Comparison of ENCODE assay signal across 8 cellular contexts in genomic region chr1:111204211-111204883, GRCh38. TPM values are rescaled to one million over a fixed set of nuclear protein-coding genes. Genes with fewer than 3 reads are reported as not detected.
DNase-seq lines count a peak whose midpoint lies in the region; ATAC-seq, FAIRE-seq and TF ChIP-seq lines count a peak whose summit lies in the region.

No MANE protein-coding gene starts in this region.

- no peak overlapping the region for H3K18ac ChIP-seq in H1 (ENCODE audit: extremely low read depth, low read length)

- no peak overlapping the region for H4K5ac ChIP-seq in H1 (ENCODE audit: insufficient read length, low read depth, low read length)

- H4K20me1 ChIP-seq in DND-41 (ENCODE audit: insufficient read depth, low read length), result no peaks in the 10 kb centered on the region
- no peaks in the 10 kb centered on the region for H4K20me1 ChIP-seq in H1 (replicated peaks in 1 of 2; ENCODE audit: control insufficient read depth in 1 of 2, insufficient read depth in 2 of 2, low read length in 2 of 2)

- FAIRE-seq in H1 (lab: Jason Lieb, UNC), result no peak

- H3K27me3 ChIP-seq in DND-41 (ENCODE audit: insufficient read depth, low read length, poor library complexity) (no peaks in the 10 kb centered on the region), H1 (replicated peaks in 1 of 4; ENCODE audit: control insufficient read depth in 3 of 4, extremely low read depth in 1 of 4, insufficient read depth in 3 of 4, low read length in 3 of 4) (peaks cover 16 to 33% (median 27%) of the 10 kb centered on the region in 4 experiments), upper lobe of left lung (no peaks in the 10 kb centered on the region)

- H2BK5ac ChIP-seq in H1 (ENCODE audit: low read depth, low read length), result no peak overlapping the region

- no peak overlapping the region for H4K91ac ChIP-seq in H1 (replicated peaks; ENCODE audit: insufficient read length, low read length)

- H2BK20ac ChIP-seq in H1 (ENCODE audit: low read length), result no peak overlapping the region

- H3K4me1 ChIP-seq in DND-41 (ENCODE audit: insufficient read depth, low read length) (peaks cover 97% of the 10 kb centered on the region), H1 (replicated peaks in 1 of 4; ENCODE audit: control insufficient read depth in 3 of 4, insufficient read depth in 4 of 4, low read length in 3 of 4) (peaks cover 0 to 2% (median 1%) of the 10 kb centered on the region in 4 experiments; a peak in 2 of 7 replicates), upper lobe of left lung (peaks cover 40 to 60% (median 49%) of the 10 kb centered on the region in 4 donors)

- H3K36me3 Mint-ChIP-seq in IgD-negative memory B cell (peaks cover 2% of the 10 kb centered on the region), nephron progenitor cell (ENCODE audit: low read depth) (no peaks in the 10 kb centered on the region)
- peaks cover 6% of the 10 kb centered on the region for H3K36me3 Mint-ChIP-seq in activated CD4-positive, alpha-beta T cell treated with anti-CD3 and anti-CD28 coated beads, Interleukin-2, amount 10 ng/mL, durations not matched to agents 24 days and 14 days (ENCODE audit: low read depth)

- TF ChIP-seq CTCF in DND-41 (IDR thresholded peaks at IDR 0.05; ENCODE audit: borderline replicate concordance, extremely low read depth, low read length, poor library complexity, severe bottlenecking) (no peak), H1 (IDR thresholded peaks at IDR 0.05; ENCODE audit: control extremely low read depth in 1 of 3, insufficient read depth in 1 of 3, low read depth in 1 of 3, low read length in 3 of 3) (no peak), nephron progenitor cell (IDR thresholded peaks at IDR 0.05) (no peak), upper lobe of left lung (IDR thresholded peaks at IDR 0.05) (no peak)

- peaks cover 10% of the 10 kb centered on the region; the same call in 1 of the 2 replicates for H3K36me3 ChIP-seq in DND-41 (ENCODE audit: insufficient read depth, low read length)
- H3K36me3 ChIP-seq in H1 (ENCODE audit: control insufficient read depth in 2 of 4, insufficient read depth in 4 of 4, low read length in 3 of 4), result no peaks in the 10 kb centered on the region
- H3K36me3 ChIP-seq in upper lobe of left lung, result no peaks in the 10 kb centered on the region

- peak overlapping the region; percentile 90 to 97 (median 95) for H3K27ac Mint-ChIP-seq in IgD-negative memory B cell
- H3K27ac Mint-ChIP-seq in activated CD4-positive, alpha-beta T cell treated with anti-CD3 and anti-CD28 coated beads, Interleukin-2, amount 10 ng/mL, durations not matched to agents 24 days and 14 days, result peak overlapping the region; percentile 91
- no peak overlapping the region for H3K27ac Mint-ChIP-seq in nephron progenitor cell

- peak overlapping the region; percentile 34; the same call in 1 of the 2 replicates for H3K4me2 ChIP-seq in DND-41 (ENCODE audit: insufficient read depth, low read length)
- H3K4me2 ChIP-seq in H1 (ENCODE audit: insufficient read depth in 1 of 2, low read depth in 2 of 2, low read length in 2 of 2), result peak overlapping the region; percentile 56 to 67

- H3K27me3 Mint-ChIP-seq in IgD-negative memory B cell (peaks cover 1% of the 10 kb centered on the region), nephron progenitor cell (ENCODE audit: low read depth, poor library complexity) (peaks cover 67% of the 10 kb centered on the region)
- H3K27me3 Mint-ChIP-seq in activated CD4-positive, alpha-beta T cell treated with anti-CD3 and anti-CD28 coated beads, Interleukin-2, amount 10 ng/mL, durations not matched to agents 24 days and 14 days, result no peaks in the 10 kb centered on the region

- CTCF ChIA-PET in H1 (lab: Charles Lee; ENCODE audit: partially characterized antibody), result no interaction called here

- intact Hi-C loops in activated CD4-positive, alpha-beta T cell treated with anti-CD3 and anti-CD28 coated beads, Interleukin-2, amount 10 ng/mL, durations not matched to agents 24 days and 14 days (cut with micrococcal nuclease), result loop anchor here (1.0 to 5.0 kb wide), 5 partner anchors 12 to 553 kb away; partner anchors contain the start of genes DDX20, KCNA3 and LRIF1

- no peak overlapping the region for H2AK5ac ChIP-seq in H1 (ENCODE audit: low read depth, low read length)

- H3K23ac ChIP-seq in H1 (ENCODE audit: insufficient read length), result no peak overlapping the region

- H3K14ac ChIP-seq in H1 (ENCODE audit: insufficient read length), result no peak overlapping the region

- peak overlapping the region; percentile 57 for H4K8ac ChIP-seq in H1 (ENCODE audit: extremely low read depth, insufficient read depth, low read length)

- DNase-seq in DND-41 (peak; percentile 20), H1 (ENCODE audit: low read depth in 1 of 2, low spot score in 2 of 2) (no peak), nephron progenitor cell (peak; percentile 23), upper lobe of left lung (peak; percentile 79 to 96), hypothalamus (lab: John Stamatoyannopoulos, UW) (no peak)
- DNase-seq in activated CD4-positive, alpha-beta T cell treated with anti-CD3 and anti-CD28 coated beads, Interleukin-2, amount 10 ng/mL, durations not matched to agents 24 days and 14 days, result peak; percentile 91

- no peaks in the 10 kb centered on the region; the same call in 1 of the 2 replicates for H3K23me2 ChIP-seq in H1 (ENCODE audit: low read depth, low read length)

- H3K27ac ChIP-seq in DND-41 (ENCODE audit: low read length), result peak overlapping the region; percentile 83
- H3K27ac ChIP-seq in H1 (ENCODE audit: low read depth, low read length), result no peak overlapping the region
- peak overlapping the region; percentile 91 to 95 (median 93) for H3K27ac ChIP-seq in upper lobe of left lung

- no peak overlapping the region for H3K4ac ChIP-seq in H1 (replicated peaks; ENCODE audit: insufficient read length, low read depth, low read length)

- no peaks in the 10 kb centered on the region for H3K79me1 ChIP-seq in H1 (ENCODE audit: low read depth, low read length)

- no peak overlapping the region for H3K56ac ChIP-seq in H1 (replicated peaks; ENCODE audit: insufficient read length, low read depth, low read length)

- POLR2A ChIA-PET in H1 (lab: Charles Lee; ENCODE audit: partially characterized antibody), result interaction anchor here (0.7 to 1.1 kb wide), 2 partner anchors 13 to 18 kb away, joined by 3 read pairs; no protein-coding TSS in a partner anchor

- H3K4me3 ChIP-seq in DND-41 (ENCODE audit: low read depth in 1 of 2, low read length in 2 of 2), result no peak overlapping the region
- H3K4me3 ChIP-seq in H1 (ENCODE audit: extremely low read depth in 1 of 4, insufficient read depth in 2 of 4, low read depth in 3 of 4, low read length in 4 of 4), result peak overlapping the region; percentile 17 to 60 (median 22); a peak in 6 of 8 replicates
- H3K4me3 ChIP-seq in upper lobe of left lung, result peak overlapping the region; percentile 54 to 79 (median 63)

- no peak for TF ChIP-seq EP300 in H1 (IDR thresholded peaks at IDR 0.05; ENCODE audit: borderline replicate concordance in 1 of 2, low read depth in 2 of 2, low read length in 2 of 2)
- TF ChIP-seq EP300 in upper lobe of left lung (IDR thresholded peaks at IDR 0.05), result peak in 1 of 4 donors; percentile 18

- H2BK15ac ChIP-seq in H1 (ENCODE audit: low read length), result no peak overlapping the region

- H3K4me3 Mint-ChIP-seq in IgD-negative memory B cell (peak overlapping the region; percentile 85 to 95 (median 92)), nephron progenitor cell (peak overlapping the region; percentile 68)
- peak overlapping the region; percentile 98 for H3K4me3 Mint-ChIP-seq in activated CD4-positive, alpha-beta T cell treated with anti-CD3 and anti-CD28 coated beads, Interleukin-2, amount 10 ng/mL, durations not matched to agents 24 days and 14 days

- H3K9me3 Mint-ChIP-seq in IgD-negative memory B cell, result peaks cover 0 to 4% (median 0%) of the 10 kb centered on the region in 3 donors
- H3K9me3 Mint-ChIP-seq in activated CD4-positive, alpha-beta T cell treated with anti-CD3 and anti-CD28 coated beads, Interleukin-2, amount 10 ng/mL, durations not matched to agents 24 days and 14 days, result no peaks in the 10 kb centered on the region
- peaks cover 6% of the 10 kb centered on the region for H3K9me3 Mint-ChIP-seq in nephron progenitor cell

- 37% methylated on average over 28 of the region's 58 CpGs; no CpG with 5 or more reads in 1 of the 2 experiments for WGBS in H1 (ENCODE audit: extremely low coverage in 1 of 2, insufficient coverage in 1 of 2, insufficient read length in 1 of 2, insufficient replicate concordance in 2 of 2, low coverage in 1 of 2, low lambda C conversion rate in 2 of 2, missing lambda C conversion rate in 1 of 2), 2 experiments
- 5 to 14% methylated on average over 7 to 46 of the region's 58 CpGs for WGBS in upper lobe of left lung, 2 donors

- TF ChIP-seq POLR2A in H1 (IDR thresholded peaks at IDR 0.05; ENCODE audit: control extremely low read depth in 1 of 2, low read depth in 2 of 2, low read length in 2 of 2) (no peak), upper lobe of left lung (IDR thresholded peaks at IDR 0.05) (peak in 2 of 4 donors; percentile 62 to 89)

- TF ChIP-seq RAD21 in H1 (IDR thresholded peaks at IDR 0.05 in 1 of 2, conservative IDR thresholded peaks at IDR 0.05 in 1 of 2; ENCODE audit: low read depth in 2 of 2, low read length in 2 of 2), result no peak

- no peak overlapping the region for H2AFZ ChIP-seq in DND-41 (ENCODE audit: low read depth, low read length)
- H2AFZ ChIP-seq in H1 (ENCODE audit: low read length), result peak overlapping the region; percentile 83

- H3K4me1 Mint-ChIP-seq in IgD-negative memory B cell (peaks cover 50 to 72% (median 60%) of the 10 kb centered on the region in 3 donors), nephron progenitor cell (peaks cover 10% of the 10 kb centered on the region)
- H3K4me1 Mint-ChIP-seq in activated CD4-positive, alpha-beta T cell treated with anti-CD3 and anti-CD28 coated beads, Interleukin-2, amount 10 ng/mL, durations not matched to agents 24 days and 14 days, result peaks cover 58% of the 10 kb centered on the region

- H3K9ac ChIP-seq in DND-41 (ENCODE audit: low read depth, low read length), result peak overlapping the region; percentile 51
- no peak overlapping the region for H3K9ac ChIP-seq in H1 (replicated peaks in 1 of 4; ENCODE audit: extremely low read depth in 1 of 4, low read depth in 3 of 4, low read length in 3 of 4)

- no peak overlapping the region for H2BK120ac ChIP-seq in H1 (replicated peaks; ENCODE audit: low read depth, low read length)

- no peak for ATAC-seq in DND-41 (ENCODE audit: insufficient read depth, low read depth)
- ATAC-seq in GM21390 (IDR thresholded peaks at IDR 0.05; ENCODE audit: unreplicated experiment), result peak; percentile 54
- ATAC-seq in upper lobe of left lung (ENCODE audit: low FRiP score in 2 of 2), result peak; percentile 82 to 91

- no peaks in the 10 kb centered on the region for H3K9me3 ChIP-seq in DND-41 (ENCODE audit: insufficient read depth, low read length, severe bottlenecking)
- H3K9me3 ChIP-seq in H1 (ENCODE audit: insufficient read depth in 2 of 2, low read depth in 1 of 2, low read length in 1 of 2), result no peaks in the 10 kb centered on the region
- no peaks in the 10 kb centered on the region for H3K9me3 ChIP-seq in upper lobe of left lung

- H2BK12ac ChIP-seq in H1 (ENCODE audit: low read depth, low read length), result no peak overlapping the region

- H3K79me2 ChIP-seq in DND-41 (ENCODE audit: insufficient read depth, low read length), result peaks cover 43% of the 10 kb centered on the region
- H3K79me2 ChIP-seq in H1 (ENCODE audit: control insufficient read depth in 1 of 2, insufficient read depth in 2 of 2, low read length in 2 of 2), result no peaks in the 10 kb centered on the region

RNA-seq across cellular contexts. Expression of gene DENND2D, which starts 3.9 kb away (rescaled TPM):
- polyA plus RNA-seq in IgD-negative memory B cell (107 TPM), H1 (2011; rRNA removed) (1.4 and 1.6 TPM in 2 replicates)
- total RNA-seq in activated CD4-positive, alpha-beta T cell treated with anti-CD3 and anti-CD28 coated beads, Interleukin-2, amount 10 ng/mL, durations not matched to agents 24 days and 14 days, result 175 and 180 TPM in 2 replicates
- total RNA-seq in H1 (2021; fragmentation: NEBNext Ultra II Directional; extraction: Animal tissue kit (Norgen Biotek cat#: 25700)), result 0.57 and 0.58 TPM in 2 replicates
- 1.8 TPM for polyA plus RNA-seq in H1 (2011; cell fraction: cytosol; rRNA removed)
- 2.8 TPM for polyA plus RNA-seq in H1 (2011; cell fraction: nucleus; rRNA removed)
- polyA plus RNA-seq in H1 (2012, experiment 1 of 2), result 0.84 to 2.4 TPM (median 1.3 TPM) in 4 replicates
- 1.4 TPM for polyA plus RNA-seq in H1 (2012, experiment 2 of 2)
- 0.47 TPM for polyA plus RNA-seq in H1 (2013, experiment 1 of 2)
- polyA plus RNA-seq in H1 (2013, experiment 2 of 2), result 0.48 TPM
- 2.6 and 3.0 TPM in 2 replicates for polyA minus RNA-seq in H1 (2011; rRNA and poly(A)+ RNA removed)
- polyA minus RNA-seq in H1 (2011; cell fraction: cytosol; rRNA and poly(A)+ RNA removed), result 1.5 TPM
- 4.1 TPM for polyA minus RNA-seq in H1 (2011; cell fraction: nucleus; rRNA and poly(A)+ RNA removed)
- 100 to 1,000 TPM in 1 of 6 donors, 10 to 100 TPM in 5; 44.4 to 154 (median 64.8) TPM for total RNA-seq in upper lobe of left lung

RNA-seq across cellular contexts. Expression of gene CHI3L2, which starts 23.2 kb away (rescaled TPM):
- 14.4 TPM for polyA plus RNA-seq in IgD-negative memory B cell
- total RNA-seq in activated CD4-positive, alpha-beta T cell treated with anti-CD3 and anti-CD28 coated beads, Interleukin-2, amount 10 ng/mL, durations not matched to agents 24 days and 14 days, result 2.3 and 3.9 TPM in 2 replicates
- total RNA-seq in H1 (2021; fragmentation: NEBNext Ultra II Directional; extraction: Animal tissue kit (Norgen Biotek cat#: 25700)), result not detected in 2 replicates
- not detected in 2 replicates for polyA plus RNA-seq in H1 (2011; rRNA removed)
- polyA plus RNA-seq in H1 (2011; cell fraction: cytosol; rRNA removed), result not detected
- not detected for polyA plus RNA-seq in H1 (2011; cell fraction: nucleus; rRNA removed)
- polyA plus RNA-seq in H1 (2012, experiment 1 of 2), result not detected in 4 replicates
- polyA plus RNA-seq in H1 (2012, experiment 2 of 2), result not detected
- not detected for polyA plus RNA-seq in H1 (2013, experiment 1 of 2)
- polyA plus RNA-seq in H1 (2013, experiment 2 of 2), result 0.04 TPM
- polyA minus RNA-seq in H1 (2011; rRNA and poly(A)+ RNA removed), result not detected in 2 replicates
- not detected for polyA minus RNA-seq in H1 (2011; cell fraction: cytosol; rRNA and poly(A)+ RNA removed)
- not detected for polyA minus RNA-seq in H1 (2011; cell fraction: nucleus; rRNA and poly(A)+ RNA removed)
- 100 to 1,000 TPM in 1 of 6 donors, 10 to 100 TPM in 4, 1 to 10 TPM in 1; 2.1 to 115 (median 21.3) TPM for total RNA-seq in upper lobe of left lung

Comparison
In these comparisons a context has a peak if more than half of its experiments do, and no peak if none do; other contexts are left out.
1. DNase-seq: peak in DND-41 (single experiment), activated CD4-positive, alpha-beta T cell treated with anti-CD3 and anti-CD28 coated beads, Interleukin-2, amount 10 ng/mL, durations not matched to agents 24 days and 14 days (single experiment), nephron progenitor cell (single experiment) and upper lobe of left lung (2 of 2); none in H1 (0 of 2) and hypothalamus (0 of 51).
2. H3K4me3 ChIP-seq: peak in H1 (4 of 4) and upper lobe of left lung (4 of 4); none in DND-41 (0 of 2).
3. RNA of gene DENND2D, which starts 3.9 kb away (total RNA-seq): 175 to 180 TPM in activated CD4-positive, alpha-beta T cell treated with anti-CD3 and anti-CD28 coated beads, Interleukin-2, amount 10 ng/mL, durations not matched to agents 24 days and 14 days and 44.4 to 154 TPM in upper lobe of left lung; 0.57 to 0.58 TPM in H1; every median in the first group is over 10 times any median in the second.
4. Peak in every context shown above with its lines, with median percentiles within 50 percentile points of each other: H3K4me3 Mint-ChIP-seq.